Comparison of ENCODE assay signal across 13 cellular contexts in genomic region chrX:43002526-43003203, GRCh38.
DNase-seq lines count a peak whose midpoint lies in the region; ATAC-seq, FAIRE-seq and TF ChIP-seq lines count a peak whose summit lies in the region.
"Had no signal": no experiment of that assay in that cellular context is flagged by ENCODE, and none has a peak within 500 bp of the region (broad histone marks: within the 10 kb centered on the region; RNA-seq: fewer than 3 reads in every experiment).

No MANE protein-coding gene starts in this region.

- no peaks in the 10 kb centered on the region for H3K4me1 ChIP-seq in prostate gland (replicated peaks)
- H3K4me1 ChIP-seq: psoas muscle had no signal

- TF ChIP-seq CTCF in GM13976 (IDR thresholded peaks at IDR 0.05; ENCODE audit: borderline replicate concordance, control extremely low read depth, extremely low read depth, insufficient read depth, missing control alignments): no peak
- no peak for TF ChIP-seq CTCF in prostate gland (IDR thresholded peaks at IDR 0.05)

- ATAC-seq in GM21360 (IDR thresholded peaks at IDR 0.05; ENCODE audit: unreplicated experiment): peak; percentile 81
- peak; percentile 82 for ATAC-seq in HG03066 (IDR thresholded peaks at IDR 0.05; ENCODE audit: low read depth, unreplicated experiment)
- ATAC-seq: psoas muscle had no signal

- FAIRE-seq in H54 (lab: Jason Lieb, UNC): no peak
- FAIRE-seq: bronchial epithelial cell had no signal

- H3K4me3 ChIP-seq in prostate gland: no peak overlapping the region
- H3K4me3 ChIP-seq: psoas muscle had no signal

- no peak for TF ChIP-seq POLR2A in prostate gland (IDR thresholded peaks at IDR 0.05)
- TF ChIP-seq POLR2A in H54 (IDR thresholded peaks at IDR 0.05; ENCODE audit: low read depth, low read length): no peak

- no peaks in the 10 kb centered on the region for H3K36me3 ChIP-seq in prostate gland

- H3K27ac ChIP-seq in prostate gland: no peak overlapping the region
- H3K27ac ChIP-seq: C4-2B, psoas muscle had no signal

- intact Hi-C loops in prostate gland (cut with DNase I): no loop called here

- peak; percentile 5 for DNase-seq in GM13976 (ENCODE audit: low spot score)
- peak; percentile 31 for DNase-seq in SKM-1 treated with dmso at 0.1 percent for 144 hours (lab: John Stamatoyannopoulos, UW; ENCODE audit: unreplicated experiment)
- DNase-seq in AG20443 (ENCODE audit: low spot score): no peak
- DNase-seq in prostate gland (ENCODE audit: low spot score): no peak
- DNase-seq in H54 (ENCODE audit: insufficient read length, low spot score): no peak
- no peak for DNase-seq in dermis blood vessel endothelial cell
- DNase-seq: activated T-cell treated with anti-CD3 and anti-CD28 coated beads, Interleukin-2, amount 50 U/mL, for 24 hours; IMR-90; psoas muscle had no signal

- 76% methylated on average over 4 of the region's 4 CpGs for WGBS in prostate gland

- no peaks in the 10 kb centered on the region for H3K9me3 ChIP-seq in prostate gland
- H3K9me3 ChIP-seq: psoas muscle had no signal

- in situ Hi-C loops in GM13976 (cut with MboI; ENCODE audit: low sequenced_read_pairs, unreplicated experiment): no loop called here

- no peaks in the 10 kb centered on the region for H3K27me3 ChIP-seq in prostate gland (replicated peaks; ENCODE audit: insufficient read depth)

Comparison
In these comparisons a context has a peak if more than half of its experiments do, and no peak if none do; other contexts are left out.
1. DNase-seq: peak in GM13976 (single experiment) and SKM-1 treated with dmso at 0.1 percent for 144 hours (single experiment); none in AG20443 (single experiment), prostate gland (single experiment), H54 (single experiment) and dermis blood vessel endothelial cell (single experiment).